In genomic region chr15:101536875-101537405, GRCh38 we compare ENCODE assay signal across 20 cellular contexts.
"Had no signal": no experiment of that assay in that cellular context is flagged by ENCODE, and none has a peak within 500 bp of the region (broad histone marks: within the 10 kb centered on the region; RNA-seq: fewer than 3 reads in every experiment).

No MANE protein-coding gene starts in this region.

- H3K36me3 Mint-ChIP-seq: memory B cell, natural killer cell, T-cell, WTC11 had no signal

- H3K27ac ChIP-seq: brain microvascular endothelial cell, esophagus muscularis mucosa, gastroesophageal sphincter, heart right ventricle, tibial nerve had no signal

- H3K9me3 Mint-ChIP-seq: activated T-cell treated with anti-CD3 and anti-CD28 coated beads, Interleukin-2, amount 50 U/mL, for 24 hours; central memory CD8-positive, alpha-beta T cell; natural killer cell; WTC11 had no signal

- H3K27me3 ChIP-seq: brain microvascular endothelial cell, gastroesophageal sphincter, heart right ventricle, tibial nerve had no signal

- H3K27ac Mint-ChIP-seq: activated CD4-positive, alpha-beta T cell treated with anti-CD3 and anti-CD28 coated beads for 36 hours; activated T-cell treated with anti-CD3 and anti-CD28 coated beads, Interleukin-2, amount 50 U/mL, for 24 hours; memory B cell; natural killer cell; T-cell; WTC11 had no signal

- H3K4me1 ChIP-seq: gastroesophageal sphincter, tibial nerve had no signal

- ATAC-seq: activated CD4-positive, alpha-beta T cell treated with anti-CD3 and anti-CD28 coated beads for 36 hours; gastroesophageal sphincter; heart right ventricle; left ventricle myocardium superior; natural killer cell; stimulated activated naive CD8-positive, alpha-beta T cell treated with anti-CD3 and anti-CD28 coated beads, Interleukin-15, Interleukin-2, amounts not matched to agents 100 U/mL and 50 U/mL, for 24 hours; T-cell; WTC11 had no signal

- DNase-seq: activated CD4-positive, alpha-beta T cell treated with anti-CD3 and anti-CD28 coated beads for 36 hours; activated CD4-positive, alpha-beta T cell treated with anti-CD3 and anti-CD28 coated beads, Interleukin-2, amount 50 U/mL, for 48 hours; activated naive CD4-positive, alpha-beta T cell treated with anti-CD3 and anti-CD28 coated beads, Interleukin-2, amount 50 U/mL, for 16 hours; activated T-cell treated with anti-CD3 and anti-CD28 coated beads, Interleukin-2, amount 50 U/mL, for 24 hours; brain microvascular endothelial cell; cortex of kidney; effector CD4-positive, alpha-beta T cell; heart right ventricle; kidney glomerular epithelial cell; left ventricle myocardium superior; natural killer cell; stimulated activated naive CD8-positive, alpha-beta T cell treated with anti-CD3 and anti-CD28 coated beads, Interleukin-15, Interleukin-2, amounts not matched to agents 100 U/mL and 50 U/mL, for 24 hours; substantia nigra had no signal

- H3K4me1 Mint-ChIP-seq: activated CD4-positive, alpha-beta T cell treated with anti-CD3 and anti-CD28 coated beads for 36 hours; central memory CD8-positive, alpha-beta T cell; memory B cell; natural killer cell; T-cell had no signal

- H3K4me3 ChIP-seq: esophagus muscularis mucosa, gastroesophageal sphincter, heart right ventricle, tibial nerve had no signal

- H3K36me3 ChIP-seq: brain microvascular endothelial cell, esophagus muscularis mucosa, gastroesophageal sphincter, heart right ventricle, tibial nerve had no signal

- H3K4me3 Mint-ChIP-seq: activated CD4-positive, alpha-beta T cell treated with anti-CD3 and anti-CD28 coated beads for 36 hours; activated T-cell treated with anti-CD3 and anti-CD28 coated beads, Interleukin-2, amount 50 U/mL, for 24 hours; central memory CD8-positive, alpha-beta T cell; memory B cell; natural killer cell; T-cell; WTC11 had no signal
